2 cellular contexts compared by ENCODE assay signal in the genomic region with DNA sequence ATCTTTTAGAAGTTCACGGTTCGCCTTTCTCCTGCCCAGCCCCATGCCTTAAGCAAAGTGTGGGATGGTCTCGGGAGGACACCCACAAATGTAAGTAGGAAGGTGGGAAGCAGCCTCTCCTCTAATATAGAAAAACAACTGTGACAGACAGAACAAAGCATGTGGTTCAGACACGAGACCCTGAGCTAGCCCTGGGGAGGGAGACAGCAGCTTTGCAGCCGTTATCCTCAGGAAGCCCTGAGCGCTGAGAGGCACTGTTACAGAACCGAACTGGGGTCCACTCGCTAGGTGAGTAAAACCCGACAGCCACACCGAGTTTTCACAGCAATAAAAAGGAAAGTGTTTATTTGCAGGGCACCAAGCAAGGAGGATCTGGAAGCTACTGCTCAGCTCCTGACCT.
TF ChIP-seq lines count a peak whose summit lies in the region.

No MANE protein-coding gene starts in this region.

TF ChIP-seq in GM23338, 12 proteins besides CTCF, POLR2A, EP300 and RAD21 (continued from another document):
- TF ChIP-seq ZNF462 (CRISPR knock-in tag; IDR thresholded peaks at IDR 0.05) (no peak), EZH2phosphoT487 (IDR thresholded peaks at IDR 0.05; ENCODE audit: unreplicated experiment) (no peak), EZH2 (IDR thresholded peaks at IDR 0.05; ENCODE audit: low read depth, unreplicated experiment) (no peak), ZNF331 (CRISPR knock-in tag; IDR thresholded peaks at IDR 0.05; ENCODE audit: low read depth) (no peak), JUNB (IDR thresholded peaks at IDR 0.05; ENCODE audit: unreplicated experiment) (no peak), ETS1 (IDR thresholded peaks at IDR 0.05) (no peak), ZNF114 (CRISPR knock-in tag; IDR thresholded peaks at IDR 0.05) (no peak), STAT1 (IDR thresholded peaks at IDR 0.05; ENCODE audit: unreplicated experiment) (no peak), NANOG (IDR thresholded peaks at IDR 0.05; ENCODE audit: borderline replicate concordance) (no peak), REST (IDR thresholded peaks at IDR 0.05; ENCODE audit: unreplicated experiment) (no peak)

TF ChIP-seq in HepG2, 621 proteins besides CTCF, POLR2A, EP300 and RAD21 (continued from another document):
- no peak for TF ChIP-seq ARID3A (IDR thresholded peaks at IDR 0.05; ENCODE audit: low read depth, low read length)
- no peak for TF ChIP-seq IRF1 (CRISPR knock-in tag; IDR thresholded peaks at IDR 0.05; ENCODE audit: low read depth)
- no peak for TF ChIP-seq CC2D1A (CRISPR knock-in tag; IDR thresholded peaks at IDR 0.05)
- no peak for TF ChIP-seq HNRNPLL (IDR thresholded peaks at IDR 0.05; ENCODE audit: low read depth, low read length, poor library complexity, severe bottlenecking)
- TF ChIP-seq POGZ (CRISPR knock-in tag; IDR thresholded peaks at IDR 0.05): no peak
- no peak for TF ChIP-seq TRIM24 (CRISPR knock-in tag; IDR thresholded peaks at IDR 0.05)
- TF ChIP-seq, protein P1, sequence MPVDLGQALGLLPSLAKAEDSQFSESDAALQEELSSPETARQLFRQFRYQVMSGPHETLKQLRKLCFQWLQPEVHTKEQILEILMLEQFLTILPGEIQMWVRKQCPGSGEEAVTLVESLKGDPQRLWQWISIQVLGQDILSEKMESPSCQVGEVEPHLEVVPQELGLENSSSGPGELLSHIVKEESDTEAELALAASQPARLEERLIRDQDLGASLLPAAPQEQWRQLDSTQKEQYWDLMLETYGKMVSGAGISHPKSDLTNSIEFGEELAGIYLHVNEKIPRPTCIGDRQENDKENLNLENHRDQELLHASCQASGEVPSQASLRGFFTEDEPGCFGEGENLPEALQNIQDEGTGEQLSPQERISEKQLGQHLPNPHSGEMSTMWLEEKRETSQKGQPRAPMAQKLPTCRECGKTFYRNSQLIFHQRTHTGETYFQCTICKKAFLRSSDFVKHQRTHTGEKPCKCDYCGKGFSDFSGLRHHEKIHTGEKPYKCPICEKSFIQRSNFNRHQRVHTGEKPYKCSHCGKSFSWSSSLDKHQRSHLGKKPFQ (CRISPR knock-in tag; IDR thresholded peaks at IDR 0.05; ENCODE audit: insufficient replicate concordance): no peak
- no peak for TF ChIP-seq ZNF660 (CRISPR knock-in tag; IDR thresholded peaks at IDR 0.05; ENCODE audit: borderline replicate concordance, low read depth)
- no peak for TF ChIP-seq REXO4 (CRISPR knock-in tag; IDR thresholded peaks at IDR 0.05; ENCODE audit: borderline replicate concordance)
- TF ChIP-seq, protein P2, sequence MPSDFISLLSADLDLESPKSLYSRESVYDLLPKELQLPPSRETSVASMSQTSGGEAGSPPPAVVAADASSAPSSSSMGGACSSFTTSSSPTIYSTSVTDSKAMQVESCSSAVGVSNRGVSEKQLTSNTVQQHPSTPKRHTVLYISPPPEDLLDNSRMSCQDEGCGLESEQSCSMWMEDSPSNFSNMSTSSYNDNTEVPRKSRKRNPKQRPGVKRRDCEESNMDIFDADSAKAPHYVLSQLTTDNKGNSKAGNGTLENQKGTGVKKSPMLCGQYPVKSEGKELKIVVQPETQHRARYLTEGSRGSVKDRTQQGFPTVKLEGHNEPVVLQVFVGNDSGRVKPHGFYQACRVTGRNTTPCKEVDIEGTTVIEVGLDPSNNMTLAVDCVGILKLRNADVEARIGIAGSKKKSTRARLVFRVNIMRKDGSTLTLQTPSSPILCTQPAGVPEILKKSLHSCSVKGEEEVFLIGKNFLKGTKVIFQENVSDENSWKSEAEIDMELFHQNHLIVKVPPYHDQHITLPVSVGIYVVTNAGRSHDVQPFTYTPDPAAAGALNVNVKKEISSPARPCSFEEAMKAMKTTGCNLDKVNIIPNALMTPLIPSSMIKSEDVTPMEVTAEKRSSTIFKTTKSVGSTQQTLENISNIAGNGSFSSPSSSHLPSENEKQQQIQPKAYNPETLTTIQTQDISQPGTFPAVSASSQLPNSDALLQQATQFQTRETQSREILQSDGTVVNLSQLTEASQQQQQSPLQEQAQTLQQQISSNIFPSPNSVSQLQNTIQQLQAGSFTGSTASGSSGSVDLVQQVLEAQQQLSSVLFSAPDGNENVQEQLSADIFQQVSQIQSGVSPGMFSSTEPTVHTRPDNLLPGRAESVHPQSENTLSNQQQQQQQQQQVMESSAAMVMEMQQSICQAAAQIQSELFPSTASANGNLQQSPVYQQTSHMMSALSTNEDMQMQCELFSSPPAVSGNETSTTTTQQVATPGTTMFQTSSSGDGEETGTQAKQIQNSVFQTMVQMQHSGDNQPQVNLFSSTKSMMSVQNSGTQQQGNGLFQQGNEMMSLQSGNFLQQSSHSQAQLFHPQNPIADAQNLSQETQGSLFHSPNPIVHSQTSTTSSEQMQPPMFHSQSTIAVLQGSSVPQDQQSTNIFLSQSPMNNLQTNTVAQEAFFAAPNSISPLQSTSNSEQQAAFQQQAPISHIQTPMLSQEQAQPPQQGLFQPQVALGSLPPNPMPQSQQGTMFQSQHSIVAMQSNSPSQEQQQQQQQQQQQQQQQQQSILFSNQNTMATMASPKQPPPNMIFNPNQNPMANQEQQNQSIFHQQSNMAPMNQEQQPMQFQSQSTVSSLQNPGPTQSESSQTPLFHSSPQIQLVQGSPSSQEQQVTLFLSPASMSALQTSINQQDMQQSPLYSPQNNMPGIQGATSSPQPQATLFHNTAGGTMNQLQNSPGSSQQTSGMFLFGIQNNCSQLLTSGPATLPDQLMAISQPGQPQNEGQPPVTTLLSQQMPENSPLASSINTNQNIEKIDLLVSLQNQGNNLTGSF (CRISPR knock-in tag; IDR thresholded peaks at IDR 0.05): no peak
- TF ChIP-seq DRAP1 (CRISPR knock-in tag; IDR thresholded peaks at IDR 0.05): no peak
- TF ChIP-seq MXD4 (CRISPR knock-in tag; IDR thresholded peaks at IDR 0.05): no peak
- TF ChIP-seq ZNF510 (CRISPR knock-in tag; IDR thresholded peaks at IDR 0.05; ENCODE audit: low read depth): no peak
